ENCODE assay signal across 28 cellular contexts in genomic region chr19:30256510-30256850, GRCh38.
"Had no signal": no experiment of that assay in that cellular context is flagged by ENCODE, and none has a peak within 500 bp of the region (broad histone marks: within the 10 kb centered on the region; RNA-seq: fewer than 3 reads in every experiment).

No MANE protein-coding gene starts in this region.

- H3K27ac ChIP-seq: breast epithelium, esophagus muscularis mucosa, gastrocnemius medialis, left ventricle myocardium inferior, pancreas, prostate gland, skin epidermis, uterus had no signal

- H3K4me3 Mint-ChIP-seq: activated CD8-positive, alpha-beta T cell treated with anti-CD3 and anti-CD28 coated beads for 36 hours; activated naive CD8-positive, alpha-beta T cell treated with anti-CD3 and anti-CD28 coated beads, Interleukin-2, amount 50 U/mL, for 24 hours; activated T-cell treated with anti-CD3 and anti-CD28 coated beads, Interleukin-2, amount 50 U/mL, for 4 hours; activated T-helper 17 cell treated with anti-CD3 and anti-CD28 coated beads, Interleukin-2, amount 50 U/mL, for 72 hours; naive B cell; nephron progenitor cell; stimulated activated effector memory CD8-positive, alpha-beta T cell treated with anti-CD3 and anti-CD28 coated beads, Interleukin-12 subunit alpha, Interleukin-12 subunit beta, amount 100 ng/mL, for 72 hours; stimulated activated naive CD8-positive, alpha-beta T cell treated with anti-CD3 and anti-CD28 coated beads, Interleukin-15, Interleukin-2, amounts not matched to agents 100 ng/mL and 50 ng/mL, for 24 hours had no signal

- H3K36me3 ChIP-seq: breast epithelium, esophagus muscularis mucosa, gastrocnemius medialis, left ventricle myocardium inferior, pancreas, prostate gland, uterus had no signal

- H3K4me3 ChIP-seq: breast epithelium, esophagus muscularis mucosa, gastrocnemius medialis, left ventricle myocardium inferior, lung, pancreas, prostate gland, skin epidermis, uterus had no signal

- DNase-seq: activated CD4-positive, alpha-beta T cell treated with anti-CD3 and anti-CD28 coated beads, Interleukin-2, amount 50 U/mL, for 1 hour; activated CD8-positive, alpha-beta T cell treated with anti-CD3 and anti-CD28 coated beads for 36 hours; activated gamma-delta T cell treated with Interleukin-2 at 50 U/mL for 16 hours; activated naive CD4-positive, alpha-beta T cell treated with anti-CD3 and anti-CD28 coated beads, Interleukin-2, amount 50 U/mL, for 16 hours; activated naive CD8-positive, alpha-beta T cell treated with anti-CD3 and anti-CD28 coated beads, Interleukin-2, amount 50 U/mL, for 24 hours; activated T-cell treated with anti-CD3 and anti-CD28 coated beads, Interleukin-2, amount 50 U/mL, for 4 hours; amygdala; central memory CD4-positive, alpha-beta T cell; gastrocnemius medialis; islet precursor cell; left ventricle myocardium inferior; naive B cell; pancreas; stimulated activated CD4-positive, alpha-beta T cell treated with anti-CD3 and anti-CD28 coated beads, Interleukin-12 subunit alpha, Interleukin-12 subunit beta, amount 100 ng/mL, for 4 hours; stimulated activated CD4-positive, alpha-beta T cell treated with anti-CD3 and anti-CD28 coated beads, Interleukin-4, amount 100 ng/mL, for 24 hours; T-helper 2 cell; uterus had no signal

- H3K36me3 Mint-ChIP-seq: naive B cell; stimulated activated effector memory CD8-positive, alpha-beta T cell treated with anti-CD3 and anti-CD28 coated beads, Interleukin-12 subunit alpha, Interleukin-12 subunit beta, amount 100 ng/mL, for 72 hours had no signal

- H3K27ac Mint-ChIP-seq: activated CD8-positive, alpha-beta T cell treated with anti-CD3 and anti-CD28 coated beads for 36 hours; activated naive CD8-positive, alpha-beta T cell treated with anti-CD3 and anti-CD28 coated beads, Interleukin-2, amount 50 U/mL, for 24 hours; activated T-helper 17 cell treated with anti-CD3 and anti-CD28 coated beads, Interleukin-2, amount 50 U/mL, for 72 hours; nephron progenitor cell; stimulated activated effector memory CD8-positive, alpha-beta T cell treated with anti-CD3 and anti-CD28 coated beads, Interleukin-12 subunit alpha, Interleukin-12 subunit beta, amount 100 ng/mL, for 72 hours; stimulated activated naive CD8-positive, alpha-beta T cell treated with anti-CD3 and anti-CD28 coated beads, Interleukin-15, Interleukin-2, amounts not matched to agents 100 ng/mL and 50 ng/mL, for 24 hours; type B pancreatic cell had no signal

- H3K9me3 ChIP-seq: breast epithelium, esophagus muscularis mucosa, gastrocnemius medialis, left ventricle myocardium inferior, pancreas, prostate gland, uterus had no signal

- H3K4me1 ChIP-seq: breast epithelium, esophagus muscularis mucosa, gastrocnemius medialis, pancreas, prostate gland, uterus had no signal

- H3K9me3 Mint-ChIP-seq: activated CD8-positive, alpha-beta T cell treated with anti-CD3 and anti-CD28 coated beads for 36 hours; activated naive CD8-positive, alpha-beta T cell treated with anti-CD3 and anti-CD28 coated beads, Interleukin-2, amount 50 U/mL, for 24 hours; activated T-cell treated with anti-CD3 and anti-CD28 coated beads, Interleukin-2, amount 50 U/mL, for 4 hours; activated T-helper 17 cell treated with anti-CD3 and anti-CD28 coated beads, Interleukin-2, amount 50 U/mL, for 72 hours; nephron progenitor cell; stimulated activated effector memory CD8-positive, alpha-beta T cell treated with anti-CD3 and anti-CD28 coated beads, Interleukin-12 subunit alpha, Interleukin-12 subunit beta, amount 100 ng/mL, for 72 hours; stimulated activated naive CD8-positive, alpha-beta T cell treated with anti-CD3 and anti-CD28 coated beads, Interleukin-15, Interleukin-2, amounts not matched to agents 100 ng/mL and 50 ng/mL, for 24 hours; type B pancreatic cell had no signal

- ATAC-seq: activated CD8-positive, alpha-beta T cell treated with anti-CD3 and anti-CD28 coated beads for 36 hours; activated naive CD8-positive, alpha-beta T cell treated with anti-CD3 and anti-CD28 coated beads, Interleukin-2, amount 50 U/mL, for 24 hours; activated T-cell treated with anti-CD3 and anti-CD28 coated beads, Interleukin-2, amount 50 U/mL, for 4 hours; activated T-helper 17 cell treated with anti-CD3 and anti-CD28 coated beads, Interleukin-2, amount 50 U/mL, for 72 hours; gastrocnemius medialis; pancreas; sciatic nerve; stimulated activated effector memory CD8-positive, alpha-beta T cell treated with anti-CD3 and anti-CD28 coated beads, Interleukin-12 subunit alpha, Interleukin-12 subunit beta, amount 100 ng/mL, for 72 hours had no signal

- H3K4me1 Mint-ChIP-seq: activated naive CD8-positive, alpha-beta T cell treated with anti-CD3 and anti-CD28 coated beads, Interleukin-2, amount 50 U/mL, for 24 hours; activated T-helper 17 cell treated with anti-CD3 and anti-CD28 coated beads, Interleukin-2, amount 50 U/mL, for 72 hours; naive B cell; stimulated activated effector memory CD8-positive, alpha-beta T cell treated with anti-CD3 and anti-CD28 coated beads, Interleukin-12 subunit alpha, Interleukin-12 subunit beta, amount 100 ng/mL, for 72 hours had no signal
